ENCODE assay signal across 14 cellular contexts in the genomic region with DNA sequence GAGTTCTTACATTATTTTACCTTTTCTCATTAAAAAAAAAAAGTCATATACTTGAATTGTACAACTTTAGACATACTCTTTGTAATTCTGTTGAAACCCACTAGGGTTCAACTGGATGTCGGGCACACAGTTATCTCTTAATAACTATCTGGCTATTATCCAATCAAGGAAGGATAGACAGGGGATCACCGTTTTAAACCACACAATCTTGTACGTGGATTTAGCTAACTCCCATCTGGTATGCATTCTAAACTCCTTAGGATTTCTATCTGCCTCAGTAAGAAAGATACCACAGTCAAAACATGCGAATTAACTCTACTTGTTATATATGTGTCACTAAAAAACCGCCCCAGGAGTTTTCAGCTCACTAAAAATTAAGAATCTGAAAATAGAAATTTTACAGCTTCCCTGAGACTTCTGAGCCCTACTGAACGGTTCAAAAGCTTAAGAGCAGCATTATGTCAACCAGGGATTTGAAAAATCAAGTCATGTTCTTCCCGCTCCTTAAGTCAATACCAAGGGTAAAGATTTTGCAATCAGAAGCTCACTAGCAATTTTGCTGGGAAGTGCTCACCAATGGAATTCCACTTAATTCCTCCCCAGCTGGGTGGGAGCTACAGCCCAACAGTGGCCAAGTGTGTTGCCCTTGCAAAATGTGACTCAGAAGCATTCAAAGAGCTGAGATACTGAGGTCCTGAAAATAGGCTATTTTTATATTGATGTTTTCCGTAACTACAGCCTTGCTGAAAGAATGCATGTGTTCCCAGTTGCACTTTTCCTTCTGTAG.
A peak's percentile ranks its signal among the peaks of the same experiment; 100 is the strongest.
DNase-seq lines count a peak whose midpoint lies in the region; ATAC-seq and TF ChIP-seq lines count a peak whose summit lies in the region.
"Had no signal": no experiment of that assay in that cellular context is flagged by ENCODE, and none has a peak within 500 bp of the region (broad histone marks: within the 10 kb centered on the region; RNA-seq: fewer than 3 reads in every experiment).

No MANE protein-coding gene starts in this region.

- DNase-seq in D341Med (ENCODE audit: low spot score) (peak; percentile 50), astrocyte of the hippocampus (ENCODE audit: low read depth, low spot score) (peak; percentile 83), left ventricle myocardium superior (no peak), retinal pigment epithelial cell (ENCODE audit: low read depth) (peak; percentile 79), germinal center (ENCODE audit: low spot score) (no peak), NCI-H1417 treated with DMSO at 0.1 percent for 48 hours (lab: John Stamatoyannopoulos, UW) (no peak)
- DNase-seq in activated CD4-positive, alpha-beta T cell treated with anti-CD3 and anti-CD28 coated beads, Interleukin-2, amount 50 U/mL, for 1 hour = no peak
- no peak for DNase-seq in stimulated activated naive CD4-positive, alpha-beta T cell treated with Interleukin-2 at 50 U/mL for 16 hours (lab: John Stamatoyannopoulos, UW)
- DNase-seq: CD8-positive, alpha-beta T cell; natural killer cell; NCI-H69; SIG-M5; stimulated activated naive CD8-positive, alpha-beta T cell treated with anti-CD3 and anti-CD28 coated beads, Interleukin-15, amount 100 ng/mL, for 72 hours had no signal

- intact Hi-C loops in left ventricle myocardium superior (cut with micrococcal nuclease) = no loop called here

- no peak overlapping the region for H3K4me3 ChIP-seq in retinal pigment epithelial cell (ENCODE audit: low read length)

- no peak for TF ChIP-seq CTCF in retinal pigment epithelial cell (conservative IDR thresholded peaks at IDR 0.05; ENCODE audit: low read depth, low read length)

- ATAC-seq in left ventricle myocardium superior = peak; percentile 93
- ATAC-seq: CD8-positive, alpha-beta T cell; HCT116; natural killer cell; stimulated activated naive CD8-positive, alpha-beta T cell treated with anti-CD3 and anti-CD28 coated beads, Interleukin-15, amount 100 ng/mL, for 72 hours had no signal

Comparison
In these comparisons a context has a peak if more than half of its experiments do, and no peak if none do; other contexts are left out.
1. DNase-seq: peak in D341Med (single experiment), astrocyte of the hippocampus (single experiment) and retinal pigment epithelial cell (single experiment); none in left ventricle myocardium superior (single experiment), germinal center (single experiment), NCI-H1417 treated with DMSO at 0.1 percent for 48 hours (single experiment), activated CD4-positive, alpha-beta T cell treated with anti-CD3 and anti-CD28 coated beads, Interleukin-2, amount 50 U/mL, for 1 hour (single experiment) and stimulated activated naive CD4-positive, alpha-beta T cell treated with Interleukin-2 at 50 U/mL for 16 hours (single experiment).